ENCODE assay signal across 1 cellular context in the genomic region with DNA sequence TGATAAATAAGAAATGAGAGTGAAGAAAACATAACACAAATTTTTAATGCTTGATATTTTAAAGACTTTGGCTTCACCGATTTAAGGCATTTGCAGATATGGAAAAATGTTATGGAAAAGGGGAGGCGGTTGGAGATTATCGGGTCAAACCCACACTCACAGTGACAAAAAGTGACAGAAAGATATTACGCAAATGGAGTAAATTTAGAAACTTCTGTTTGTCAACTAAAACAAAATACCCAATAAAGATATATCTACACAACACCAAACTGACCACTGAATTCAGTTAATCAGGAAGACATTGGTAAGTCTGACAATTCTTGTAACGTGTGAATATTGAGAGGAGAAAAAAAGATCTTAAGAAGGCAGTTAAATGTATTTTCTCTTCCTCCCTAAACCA.
TF ChIP-seq lines count a peak whose summit lies in the region.

No MANE protein-coding gene starts in this region.

TF ChIP-seq in K562, 482 proteins besides CTCF, POLR2A, EP300 and RAD21 (continued from another document and continues in another):
- TF ChIP-seq, protein P1, sequence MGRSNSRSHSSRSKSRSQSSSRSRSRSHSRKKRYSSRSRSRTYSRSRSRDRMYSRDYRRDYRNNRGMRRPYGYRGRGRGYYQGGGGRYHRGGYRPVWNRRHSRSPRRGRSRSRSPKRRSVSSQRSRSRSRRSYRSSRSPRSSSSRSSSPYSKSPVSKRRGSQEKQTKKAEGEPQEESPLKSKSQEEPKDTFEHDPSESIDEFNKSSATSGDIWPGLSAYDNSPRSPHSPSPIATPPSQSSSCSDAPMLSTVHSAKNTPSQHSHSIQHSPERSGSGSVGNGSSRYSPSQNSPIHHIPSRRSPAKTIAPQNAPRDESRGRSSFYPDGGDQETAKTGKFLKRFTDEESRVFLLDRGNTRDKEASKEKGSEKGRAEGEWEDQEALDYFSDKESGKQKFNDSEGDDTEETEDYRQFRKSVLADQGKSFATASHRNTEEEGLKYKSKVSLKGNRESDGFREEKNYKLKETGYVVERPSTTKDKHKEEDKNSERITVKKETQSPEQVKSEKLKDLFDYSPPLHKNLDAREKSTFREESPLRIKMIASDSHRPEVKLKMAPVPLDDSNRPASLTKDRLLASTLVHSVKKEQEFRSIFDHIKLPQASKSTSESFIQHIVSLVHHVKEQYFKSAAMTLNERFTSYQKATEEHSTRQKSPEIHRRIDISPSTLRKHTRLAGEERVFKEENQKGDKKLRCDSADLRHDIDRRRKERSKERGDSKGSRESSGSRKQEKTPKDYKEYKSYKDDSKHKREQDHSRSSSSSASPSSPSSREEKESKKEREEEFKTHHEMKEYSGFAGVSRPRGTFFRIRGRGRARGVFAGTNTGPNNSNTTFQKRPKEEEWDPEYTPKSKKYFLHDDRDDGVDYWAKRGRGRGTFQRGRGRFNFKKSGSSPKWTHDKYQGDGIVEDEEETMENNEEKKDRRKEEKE (IDR thresholded peaks at IDR 0.05; ENCODE audit: borderline replicate concordance in 1 of 2, control insufficient read depth in 1 of 2, low read depth in 2 of 2, low read length in 1 of 2) = no peak
- no peak for TF ChIP-seq KAT2B (IDR thresholded peaks at IDR 0.05; ENCODE audit: low read depth, low read length)
- TF ChIP-seq, protein P2, sequence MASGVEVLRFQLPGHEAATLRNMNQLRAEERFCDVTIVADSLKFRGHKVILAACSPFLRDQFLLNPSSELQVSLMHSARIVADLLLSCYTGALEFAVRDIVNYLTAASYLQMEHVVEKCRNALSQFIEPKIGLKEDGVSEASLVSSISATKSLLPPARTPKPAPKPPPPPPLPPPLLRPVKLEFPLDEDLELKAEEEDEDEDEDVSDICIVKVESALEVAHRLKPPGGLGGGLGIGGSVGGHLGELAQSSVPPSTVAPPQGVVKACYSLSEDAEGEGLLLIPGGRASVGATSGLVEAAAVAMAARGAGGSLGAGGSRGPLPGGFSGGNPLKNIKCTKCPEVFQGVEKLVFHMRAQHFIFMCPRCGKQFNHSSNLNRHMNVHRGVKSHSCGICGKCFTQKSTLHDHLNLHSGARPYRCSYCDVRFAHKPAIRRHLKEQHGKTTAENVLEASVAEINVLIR (CRISPR knock-in tag; IDR thresholded peaks at IDR 0.05) = peak; percentile 23; the same call in 1 of the 2 replicates
- peak; percentile 86 for TF ChIP-seq SMARCA4 (IDR thresholded peaks at IDR 0.05)
- no peak for TF ChIP-seq TGIF2 (CRISPR knock-in tag; IDR thresholded peaks at IDR 0.05)
- TF ChIP-seq ZNF586 (CRISPR knock-in tag; conservative IDR thresholded peaks at IDR 0.05) = no peak
- no peak for TF ChIP-seq RBM15 (IDR thresholded peaks at IDR 0.05; ENCODE audit: insufficient read depth, low read length)
- no peak for TF ChIP-seq EWSR1 (IDR thresholded peaks at IDR 0.05; ENCODE audit: borderline replicate concordance, low read depth, partially characterized antibody)
- no peak for TF ChIP-seq POLR3G (IDR thresholded peaks at IDR 0.05; ENCODE audit: extremely low read depth, insufficient read length, insufficient replicate concordance)
- TF ChIP-seq LCOR (CRISPR knock-in tag; IDR thresholded peaks at IDR 0.05) = 0 out of 2 replicates have a peak, but pooled peaks have one; percentile 21
- TF ChIP-seq, protein P3, sequence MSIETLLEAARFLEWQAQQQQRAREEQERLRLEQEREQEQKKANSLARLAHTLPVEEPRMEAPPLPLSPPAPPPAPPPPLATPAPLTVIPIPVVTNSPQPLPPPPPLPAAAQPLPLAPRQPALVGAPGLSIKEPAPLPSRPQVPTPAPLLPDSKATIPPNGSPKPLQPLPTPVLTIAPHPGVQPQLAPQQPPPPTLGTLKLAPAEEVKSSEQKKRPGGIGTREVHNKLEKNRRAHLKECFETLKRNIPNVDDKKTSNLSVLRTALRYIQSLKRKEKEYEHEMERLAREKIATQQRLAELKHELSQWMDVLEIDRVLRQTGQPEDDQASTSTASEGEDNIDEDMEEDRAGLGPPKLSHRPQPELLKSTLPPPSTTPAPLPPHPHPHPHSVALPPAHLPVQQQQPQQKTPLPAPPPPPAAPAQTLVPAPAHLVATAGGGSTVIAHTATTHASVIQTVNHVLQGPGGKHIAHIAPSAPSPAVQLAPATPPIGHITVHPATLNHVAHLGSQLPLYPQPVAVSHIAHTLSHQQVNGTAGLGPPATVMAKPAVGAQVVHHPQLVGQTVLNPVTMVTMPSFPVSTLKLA (conservative IDR thresholded peaks at IDR 0.05) = 0 out of 4 replicates have a peak, but pooled peaks of 1 of the 2 experiments have one; percentile 16
- TF ChIP-seq, protein P4, sequence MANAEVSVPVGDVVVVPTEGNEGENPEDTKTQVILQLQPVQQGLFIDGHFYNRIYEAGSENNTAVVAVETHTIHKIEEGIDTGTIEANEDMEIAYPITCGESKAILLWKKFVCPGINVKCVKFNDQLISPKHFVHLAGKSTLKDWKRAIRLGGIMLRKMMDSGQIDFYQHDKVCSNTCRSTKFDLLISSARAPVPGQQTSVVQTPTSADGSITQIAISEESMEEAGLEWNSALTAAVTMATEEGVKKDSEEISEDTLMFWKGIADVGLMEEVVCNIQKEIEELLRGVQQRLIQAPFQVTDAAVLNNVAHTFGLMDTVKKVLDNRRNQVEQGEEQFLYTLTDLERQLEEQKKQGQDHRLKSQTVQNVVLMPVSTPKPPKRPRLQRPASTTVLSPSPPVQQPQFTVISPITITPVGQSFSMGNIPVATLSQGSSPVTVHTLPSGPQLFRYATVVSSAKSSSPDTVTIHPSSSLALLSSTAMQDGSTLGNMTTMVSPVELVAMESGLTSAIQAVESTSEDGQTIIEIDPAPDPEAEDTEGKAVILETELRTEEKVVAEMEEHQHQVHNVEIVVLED (CRISPR knock-in tag; IDR thresholded peaks at IDR 0.05) = no peak
- TF ChIP-seq C11orf30 (IDR thresholded peaks at IDR 0.05; ENCODE audit: low read depth) = no peak
- TF ChIP-seq ZNF282 (CRISPR knock-in tag; IDR thresholded peaks at IDR 0.05) = no peak
- TF ChIP-seq, protein P5, sequence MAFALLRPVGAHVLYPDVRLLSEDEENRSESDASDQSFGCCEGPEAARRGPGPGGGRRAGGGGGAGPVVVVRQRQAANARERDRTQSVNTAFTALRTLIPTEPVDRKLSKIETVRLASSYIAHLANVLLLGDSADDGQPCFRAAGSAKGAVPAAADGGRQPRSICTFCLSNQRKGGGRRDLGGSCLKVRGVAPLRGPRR (CRISPR knock-in tag; IDR thresholded peaks at IDR 0.05) = no peak
- TF ChIP-seq SOX6 (IDR thresholded peaks at IDR 0.05) = peak; percentile 72
- TF ChIP-seq, protein P6, sequence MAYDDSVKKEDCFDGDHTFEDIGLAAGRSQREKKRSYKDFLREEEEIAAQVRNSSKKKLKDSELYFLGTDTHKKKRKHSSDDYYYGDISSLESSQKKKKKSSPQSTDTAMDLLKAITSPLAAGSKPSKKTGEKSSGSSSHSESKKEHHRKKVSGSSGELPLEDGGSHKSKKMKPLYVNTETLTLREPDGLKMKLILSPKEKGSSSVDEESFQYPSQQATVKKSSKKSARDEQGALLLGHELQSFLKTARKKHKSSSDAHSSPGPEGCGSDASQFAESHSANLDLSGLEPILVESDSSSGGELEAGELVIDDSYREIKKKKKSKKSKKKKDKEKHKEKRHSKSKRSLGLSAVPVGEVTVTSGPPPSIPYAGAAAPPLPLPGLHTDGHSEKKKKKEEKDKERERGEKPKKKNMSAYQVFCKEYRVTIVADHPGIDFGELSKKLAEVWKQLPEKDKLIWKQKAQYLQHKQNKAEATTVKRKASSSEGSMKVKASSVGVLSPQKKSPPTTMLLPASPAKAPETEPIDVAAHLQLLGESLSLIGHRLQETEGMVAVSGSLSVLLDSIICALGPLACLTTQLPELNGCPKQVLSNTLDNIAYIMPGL (CRISPR knock-in tag; IDR thresholded peaks at IDR 0.05) = no peak
- TF ChIP-seq FUS (optimal IDR thresholded peaks at IDR 0.05; ENCODE audit: low read depth, low read length) = no peak
- no peak for TF ChIP-seq XRCC3 (IDR thresholded peaks at IDR 0.05)
- TF ChIP-seq ZKSCAN3 (CRISPR knock-in tag; IDR thresholded peaks at IDR 0.05) = no peak
- TF ChIP-seq, protein P7, sequence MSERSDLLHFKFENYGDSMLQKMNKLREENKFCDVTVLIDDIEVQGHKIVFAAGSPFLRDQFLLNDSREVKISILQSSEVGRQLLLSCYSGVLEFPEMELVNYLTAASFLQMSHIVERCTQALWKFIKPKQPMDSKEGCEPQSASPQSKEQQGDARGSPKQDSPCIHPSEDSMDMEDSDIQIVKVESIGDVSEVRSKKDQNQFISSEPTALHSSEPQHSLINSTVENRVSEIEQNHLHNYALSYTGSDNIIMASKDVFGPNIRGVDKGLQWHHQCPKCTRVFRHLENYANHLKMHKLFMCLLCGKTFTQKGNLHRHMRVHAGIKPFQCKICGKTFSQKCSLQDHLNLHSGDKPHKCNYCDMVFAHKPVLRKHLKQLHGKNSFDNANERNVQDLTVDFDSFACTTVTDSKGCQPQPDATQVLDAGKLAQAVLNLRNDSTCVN (CRISPR knock-in tag; IDR thresholded peaks at IDR 0.05) = no peak
- 0 out of 2 replicates have a peak, but pooled peaks have one; percentile 30 for TF ChIP-seq ZNF311 (CRISPR knock-in tag; IDR thresholded peaks at IDR 0.05)
- no peak for TF ChIP-seq PTBP1 (IDR thresholded peaks at IDR 0.05; ENCODE audit: low read depth, low read length)
- TF ChIP-seq, protein P8, sequence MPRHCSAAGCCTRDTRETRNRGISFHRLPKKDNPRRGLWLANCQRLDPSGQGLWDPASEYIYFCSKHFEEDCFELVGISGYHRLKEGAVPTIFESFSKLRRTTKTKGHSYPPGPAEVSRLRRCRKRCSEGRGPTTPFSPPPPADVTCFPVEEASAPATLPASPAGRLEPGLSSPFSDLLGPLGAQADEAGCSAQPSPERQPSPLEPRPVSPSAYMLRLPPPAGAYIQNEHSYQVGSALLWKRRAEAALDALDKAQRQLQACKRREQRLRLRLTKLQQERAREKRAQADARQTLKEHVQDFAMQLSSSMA (CRISPR knock-in tag; IDR thresholded peaks at IDR 0.05) = no peak
- TF ChIP-seq ZBTB17 (CRISPR knock-in tag; IDR thresholded peaks at IDR 0.05) = no peak
- TF ChIP-seq, protein P9, sequence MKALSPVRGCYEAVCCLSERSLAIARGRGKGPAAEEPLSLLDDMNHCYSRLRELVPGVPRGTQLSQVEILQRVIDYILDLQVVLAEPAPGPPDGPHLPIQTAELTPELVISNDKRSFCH (CRISPR knock-in tag; IDR thresholded peaks at IDR 0.05) = no peak
- TF ChIP-seq, protein P9 (tag; IDR thresholded peaks at IDR 0.05) = no peak
- TF ChIP-seq KAT8 (IDR thresholded peaks at IDR 0.05; ENCODE audit: low read depth) = no peak
- TF ChIP-seq, protein P10, sequence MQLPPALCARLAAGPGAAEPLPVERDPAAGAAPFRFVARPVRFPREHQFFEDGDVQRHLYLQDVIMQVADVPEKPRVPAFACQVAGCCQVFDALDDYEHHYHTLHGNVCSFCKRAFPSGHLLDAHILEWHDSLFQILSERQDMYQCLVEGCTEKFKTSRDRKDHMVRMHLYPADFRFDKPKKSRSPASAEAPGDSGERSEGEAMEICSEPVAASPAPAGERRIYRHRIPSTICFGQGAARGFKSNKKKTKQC (CRISPR knock-in tag; IDR thresholded peaks at IDR 0.05) = no peak
- no peak for TF ChIP-seq HEY1 (CRISPR knock-in tag; IDR thresholded peaks at IDR 0.05; ENCODE audit: borderline replicate concordance)
- no peak for TF ChIP-seq MAFK (IDR thresholded peaks at IDR 0.05; ENCODE audit: low read length)
- no peak for TF ChIP-seq NCOA2 (IDR thresholded peaks at IDR 0.05; ENCODE audit: partially characterized antibody in 2 of 2)
- TF ChIP-seq TEAD4 (IDR thresholded peaks at IDR 0.05; ENCODE audit: low read length) = peak; percentile 78
- TF ChIP-seq TEAD4 (CRISPR knock-in tag; IDR thresholded peaks at IDR 0.05; ENCODE audit: borderline replicate concordance) = no peak
- no peak for TF ChIP-seq ETV5 (CRISPR knock-in tag; IDR thresholded peaks at IDR 0.05; ENCODE audit: low read depth)
- TF ChIP-seq KDM1A (IDR thresholded peaks at IDR 0.05) = peak in 1 of 2 experiments; percentile 22; a peak in 1 of 4 replicates
- TF ChIP-seq ZNF232 (CRISPR knock-in tag; IDR thresholded peaks at IDR 0.05) = no peak
- TF ChIP-seq MEIS2 (IDR thresholded peaks at IDR 0.05; ENCODE audit: partially characterized antibody) = peak; percentile 66
- TF ChIP-seq, protein P11, sequence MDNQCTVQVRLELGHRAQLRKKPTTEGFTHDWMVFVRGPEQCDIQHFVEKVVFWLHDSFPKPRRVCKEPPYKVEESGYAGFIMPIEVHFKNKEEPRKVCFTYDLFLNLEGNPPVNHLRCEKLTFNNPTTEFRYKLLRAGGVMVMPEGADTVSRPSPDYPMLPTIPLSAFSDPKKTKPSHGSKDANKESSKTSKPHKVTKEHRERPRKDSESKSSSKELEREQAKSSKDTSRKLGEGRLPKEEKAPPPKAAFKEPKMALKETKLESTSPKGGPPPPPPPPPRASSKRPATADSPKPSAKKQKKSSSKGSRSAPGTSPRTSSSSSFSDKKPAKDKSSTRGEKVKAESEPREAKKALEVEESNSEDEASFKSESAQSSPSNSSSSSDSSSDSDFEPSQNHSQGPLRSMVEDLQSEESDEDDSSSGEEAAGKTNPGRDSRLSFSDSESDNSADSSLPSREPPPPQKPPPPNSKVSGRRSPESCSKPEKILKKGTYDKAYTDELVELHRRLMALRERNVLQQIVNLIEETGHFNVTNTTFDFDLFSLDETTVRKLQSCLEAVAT (IDR thresholded peaks at IDR 0.05) = peak in 1 of 2 experiments; percentile 48; a peak in 1 of 4 replicates
- no peak for TF ChIP-seq SMC3 (conservative IDR thresholded peaks at IDR 0.05; ENCODE audit: insufficient read depth, low read depth, low read length)
- TF ChIP-seq, protein P12, sequence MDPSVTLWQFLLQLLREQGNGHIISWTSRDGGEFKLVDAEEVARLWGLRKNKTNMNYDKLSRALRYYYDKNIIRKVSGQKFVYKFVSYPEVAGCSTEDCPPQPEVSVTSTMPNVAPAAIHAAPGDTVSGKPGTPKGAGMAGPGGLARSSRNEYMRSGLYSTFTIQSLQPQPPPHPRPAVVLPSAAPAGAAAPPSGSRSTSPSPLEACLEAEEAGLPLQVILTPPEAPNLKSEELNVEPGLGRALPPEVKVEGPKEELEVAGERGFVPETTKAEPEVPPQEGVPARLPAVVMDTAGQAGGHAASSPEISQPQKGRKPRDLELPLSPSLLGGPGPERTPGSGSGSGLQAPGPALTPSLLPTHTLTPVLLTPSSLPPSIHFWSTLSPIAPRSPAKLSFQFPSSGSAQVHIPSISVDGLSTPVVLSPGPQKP (CRISPR knock-in tag; IDR thresholded peaks at IDR 0.05) = no peak
- peak; percentile 63; the same call in 1 of the 2 replicates for TF ChIP-seq SMARCE1 (IDR thresholded peaks at IDR 0.05)
- TF ChIP-seq CBFA2T3 (IDR thresholded peaks at IDR 0.05) = peak; percentile 87
- no peak for TF ChIP-seq TEAD2 (tag; IDR thresholded peaks at IDR 0.05)
